ENCODE assay signal across 1 cellular context in the genomic region with DNA sequence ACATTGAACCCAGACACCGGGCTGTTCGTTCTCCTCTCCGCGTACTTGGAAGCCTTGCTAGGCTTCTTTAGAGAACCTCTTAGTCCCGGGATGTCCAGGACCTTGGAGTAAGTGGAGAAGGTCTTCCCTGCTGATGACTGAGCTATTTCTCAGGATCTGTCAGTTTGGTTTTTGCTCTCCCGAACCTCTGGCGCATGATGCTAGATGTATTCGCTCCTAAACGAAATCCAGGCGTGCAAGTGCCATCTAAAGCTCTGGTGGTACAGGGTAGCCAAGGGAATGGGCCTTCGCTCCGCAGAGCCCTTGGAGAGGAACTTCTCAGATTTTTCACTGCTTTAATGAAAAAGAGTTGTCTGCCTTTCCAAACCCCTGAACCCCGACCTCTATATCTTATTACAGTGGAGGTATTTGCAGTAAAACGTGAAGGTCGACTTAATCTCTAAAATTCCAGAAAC.
TF ChIP-seq lines count a peak whose summit lies in the region.

No MANE protein-coding gene starts in this region.

TF ChIP-seq in IMR-90, 13 proteins besides CTCF, POLR2A, EP300 and RAD21:
- TF ChIP-seq NFE2L2 (IDR thresholded peaks at IDR 0.05; ENCODE audit: low read depth, low read length) (no peak), FOS (IDR thresholded peaks at IDR 0.05; ENCODE audit: low read depth, low read length) (no peak), RFX5 (IDR thresholded peaks at IDR 0.05; ENCODE audit: low read depth, low read length) (no peak), BHLHE40 (IDR thresholded peaks at IDR 0.05; ENCODE audit: low read depth, low read length) (no peak), CHD1 (IDR thresholded peaks at IDR 0.05; ENCODE audit: low read depth, low read length) (no peak; the same call in 1 of the 2 replicates), MAZ (IDR thresholded peaks at IDR 0.05; ENCODE audit: borderline replicate concordance, low read depth, low read length) (no peak), RCOR1 (IDR thresholded peaks at IDR 0.05; ENCODE audit: insufficient replicate concordance, low read length) (no peak), MAFK (IDR thresholded peaks at IDR 0.05; ENCODE audit: low read depth, low read length) (no peak), CEBPB (IDR thresholded peaks at IDR 0.05; ENCODE audit: low read depth, low read length) (no peak), SMC3 (IDR thresholded peaks at IDR 0.05; ENCODE audit: low read depth, low read length) (no peak), MXI1 (IDR thresholded peaks at IDR 0.05; ENCODE audit: borderline replicate concordance, low read depth, low read length) (no peak)
- TF ChIP-seq, protein P1, sequence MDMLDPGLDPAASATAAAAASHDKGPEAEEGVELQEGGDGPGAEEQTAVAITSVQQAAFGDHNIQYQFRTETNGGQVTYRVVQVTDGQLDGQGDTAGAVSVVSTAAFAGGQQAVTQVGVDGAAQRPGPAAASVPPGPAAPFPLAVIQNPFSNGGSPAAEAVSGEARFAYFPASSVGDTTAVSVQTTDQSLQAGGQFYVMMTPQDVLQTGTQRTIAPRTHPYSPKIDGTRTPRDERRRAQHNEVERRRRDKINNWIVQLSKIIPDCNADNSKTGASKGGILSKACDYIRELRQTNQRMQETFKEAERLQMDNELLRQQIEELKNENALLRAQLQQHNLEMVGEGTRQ (IDR thresholded peaks at IDR 0.05; ENCODE audit: low read depth, low read length) = no peak
- TF ChIP-seq, protein P2, sequence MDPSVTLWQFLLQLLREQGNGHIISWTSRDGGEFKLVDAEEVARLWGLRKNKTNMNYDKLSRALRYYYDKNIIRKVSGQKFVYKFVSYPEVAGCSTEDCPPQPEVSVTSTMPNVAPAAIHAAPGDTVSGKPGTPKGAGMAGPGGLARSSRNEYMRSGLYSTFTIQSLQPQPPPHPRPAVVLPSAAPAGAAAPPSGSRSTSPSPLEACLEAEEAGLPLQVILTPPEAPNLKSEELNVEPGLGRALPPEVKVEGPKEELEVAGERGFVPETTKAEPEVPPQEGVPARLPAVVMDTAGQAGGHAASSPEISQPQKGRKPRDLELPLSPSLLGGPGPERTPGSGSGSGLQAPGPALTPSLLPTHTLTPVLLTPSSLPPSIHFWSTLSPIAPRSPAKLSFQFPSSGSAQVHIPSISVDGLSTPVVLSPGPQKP (IDR thresholded peaks at IDR 0.05; ENCODE audit: borderline replicate concordance, low read depth, low read length) = no peak
TF ChIP-seq in IMR-90: peak in this region for 0.
